8 cellular contexts compared by ENCODE assay signal in the genomic region with DNA sequence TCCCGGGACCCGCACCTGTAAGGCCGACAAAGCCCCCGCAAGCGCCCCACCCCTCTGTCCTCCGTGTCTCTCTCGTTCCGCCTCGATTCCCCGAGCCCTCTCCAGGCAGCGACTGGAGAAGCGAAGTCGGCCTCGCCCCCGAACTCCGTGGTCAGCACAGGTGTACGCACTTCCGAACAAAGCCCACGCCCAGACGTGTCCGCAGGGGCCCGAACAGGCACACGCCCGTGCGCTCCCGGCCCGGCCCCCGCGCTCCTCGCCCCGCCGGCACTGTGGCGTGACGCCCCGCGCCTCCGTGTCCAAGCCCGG. TPM values are rescaled to one million over a fixed set of nuclear protein-coding genes. Genes with fewer than 3 reads are reported as not detected.
A peak's percentile ranks its signal among the peaks of the same experiment; 100 is the strongest.
DNase-seq lines count a peak whose midpoint lies in the region; ATAC-seq and TF ChIP-seq lines count a peak whose summit lies in the region.

No MANE protein-coding gene starts in this region.

- no peak for TF ChIP-seq CTCF in PC-9 (conservative IDR thresholded peaks at IDR 0.05)

- H3K4me1 ChIP-seq in PC-9 (replicated peaks; ENCODE audit: insufficient read depth) (0 out of 2 replicates have a peak, but pooled peaks cover 17% of the 10 kb centered on the region), esophagus (ENCODE audit: control insufficient read depth in 2 of 2, insufficient read depth in 2 of 2, low read length in 1 of 2) (peaks cover 8 to 11% of the 10 kb centered on the region in 2 donors), neuron (ENCODE audit: insufficient read depth, low read length) (peaks cover 28% of the 10 kb centered on the region)

- peaks cover 25% of the 10 kb centered on the region for H3K4me1 Mint-ChIP-seq in activated T-cell treated with anti-CD3 and anti-CD28 coated beads, Interleukin-2, amount 50 U/mL, for 24 hours (ENCODE audit: low read depth)

- peak overlapping the region; percentile 73 for H3K4me3 Mint-ChIP-seq in activated T-cell treated with anti-CD3 and anti-CD28 coated beads, Interleukin-2, amount 50 U/mL, for 24 hours

- POLR2A ChIA-PET in PC-9 (lab: Charles Lee; ENCODE audit: unreplicated experiment) = no interaction called here

- no peaks in the 10 kb centered on the region for H3K9me2 ChIP-seq in PC-9 (ENCODE audit: insufficient read depth)

- 1% methylated on average over 36 to 38 of the region's 38 CpGs for WGBS in esophagus, 2 donors

- peaks cover 62% of the 10 kb centered on the region for H3K27me3 Mint-ChIP-seq in activated T-cell treated with anti-CD3 and anti-CD28 coated beads, Interleukin-2, amount 50 U/mL, for 24 hours

- BruUV-seq in PC-9 (replicated peaks; lab: Mats Ljungman, UMichigan) = no TSS peak

- H3K4me3 ChIP-seq in PC-9 (peak overlapping the region; percentile 76), esophagus (ENCODE audit: low read depth in 1 of 2, low read length in 2 of 2) (peak overlapping the region; percentile 54 to 63), neuron (ENCODE audit: low read length) (peak overlapping the region; percentile 84)

- in situ Hi-C loops in KBM-7 (cut with MboI; ENCODE audit: low pct_unique_long_range_greater_than_20kb, low sequenced_read_pairs) = loop anchor here (25.0 kb wide), 1 partner anchor 268 kb away; no protein-coding TSS in a partner anchor

- CTCF ChIA-PET in PC-9 (lab: Charles Lee) = no interaction called here

- H3K27me3 ChIP-seq in PC-9 (ENCODE audit: insufficient read depth, low read depth) (no peaks in the 10 kb centered on the region), esophagus (ENCODE audit: control insufficient read depth in 1 of 2, insufficient read depth in 2 of 2, low read length in 2 of 2) (peaks cover 4 to 19% of the 10 kb centered on the region in 2 donors), neuron (ENCODE audit: insufficient read depth, low read length) (no peaks in the 10 kb centered on the region)

- H3K9me3 ChIP-seq in PC-9 (ENCODE audit: insufficient read depth, low read depth) (no peaks in the 10 kb centered on the region), esophagus (ENCODE audit: control insufficient read depth in 2 of 2, insufficient read depth in 1 of 2, low read depth in 1 of 2, low read length in 1 of 2) (no peaks in the 10 kb centered on the region), neuron (ENCODE audit: low read length) (no peaks in the 10 kb centered on the region)

- H3K36me3 ChIP-seq in PC-9 (ENCODE audit: low read depth) (no peaks in the 10 kb centered on the region), esophagus (ENCODE audit: control insufficient read depth in 2 of 2, insufficient read depth in 2 of 2, low read length in 1 of 2) (no peaks in the 10 kb centered on the region), neuron (ENCODE audit: insufficient read depth, low read length) (no peaks in the 10 kb centered on the region)

- H3K9me3 Mint-ChIP-seq in activated T-cell treated with anti-CD3 and anti-CD28 coated beads, Interleukin-2, amount 50 U/mL, for 24 hours = no peaks in the 10 kb centered on the region

- H3K4me2 ChIP-seq in PC-9 = peak overlapping the region; percentile 81

- H3K27ac Mint-ChIP-seq in activated T-cell treated with anti-CD3 and anti-CD28 coated beads, Interleukin-2, amount 50 U/mL, for 24 hours = no peak overlapping the region

- ATAC-seq in HG02970 (IDR thresholded peaks at IDR 0.05; ENCODE audit: low FRiP score, unreplicated experiment) = no peak

- peaks cover 10% of the 10 kb centered on the region; the same call in 1 of the 2 replicates for H3F3A ChIP-seq in PC-9 (ENCODE audit: insufficient read depth, low read depth)

- peak overlapping the region; percentile 93 for H2AFZ ChIP-seq in PC-9
- H2AFZ ChIP-seq in neuron (ENCODE audit: low read depth, low read length) = peak overlapping the region; percentile 98

- DNase-seq in activated T-cell treated with anti-CD3 and anti-CD28 coated beads, Interleukin-2, amount 50 U/mL, for 24 hours = peak; percentile 44
- no peak for DNase-seq in activated T-cell treated with anti-CD3 and anti-CD28 coated beads for 4 hours
- no peak for DNase-seq in PC-9
- DNase-seq in HT-29 (ENCODE audit: low spot score) = no peak
- no peak for DNase-seq in KBM-7

- H3K27ac ChIP-seq in PC-9 (no peak overlapping the region), esophagus (ENCODE audit: low read depth in 2 of 2, low read length in 1 of 2) (no peak overlapping the region)

- 0 out of 2 replicates have a peak, but pooled peaks cover 4% of the 10 kb centered on the region for H3K79me2 ChIP-seq in PC-9 (ENCODE audit: low read depth)

- no peaks in the 10 kb centered on the region for H3K36me3 Mint-ChIP-seq in activated T-cell treated with anti-CD3 and anti-CD28 coated beads, Interleukin-2, amount 50 U/mL, for 24 hours (ENCODE audit: low read depth)

- intact Hi-C loops in PC-9 (cut with micrococcal nuclease; ENCODE audit: unreplicated experiment) = loop anchor here (5.0 kb wide), 1 partner anchor 158 kb away; no protein-coding TSS in a partner anchor

- no peaks in the 10 kb centered on the region for H4K20me1 ChIP-seq in PC-9 (ENCODE audit: insufficient read depth)

RNA-seq across cellular contexts. Expression of a gene that starts 0.8 kb away (rescaled TPM):
- total RNA-seq in PC-9 (2021) = 40.3 and 42.6 TPM in 2 replicates
- under 1 TPM; 0.35 to 0.96 TPM for polyA plus RNA-seq in esophagus
- 0.16 and 0.61 TPM in 2 replicates for total RNA-seq in HT-29 (2014; rRNA removed; shearing (Covaris generic))

Comparison
In these comparisons a context has a peak if more than half of its experiments do, and no peak if none do; other contexts are left out.
1. RNA of a gene that starts 0.8 kb away (total RNA-seq): 40.3 to 42.6 TPM in PC-9; 0.16 to 0.61 TPM in HT-29; every median in the first group is over 10 times any median in the second.
2. Peak in every context shown above with its lines, with median percentiles within 50 percentile points of each other: H3K4me3 ChIP-seq.